Comparison of ENCODE assay signal across 33 cellular contexts in genomic region chr12:94308612-94309011, GRCh38.
A peak's percentile ranks its signal among the peaks of the same experiment; 100 is the strongest.
DNase-seq lines count a peak whose midpoint lies in the region; ATAC-seq and TF ChIP-seq lines count a peak whose summit lies in the region.
"Had no signal": no experiment of that assay in that cellular context is flagged by ENCODE, and none has a peak within 500 bp of the region (broad histone marks: within the 10 kb centered on the region; RNA-seq: fewer than 3 reads in every experiment).

No MANE protein-coding gene starts in this region.

- no peak overlapping the region for H2AFZ ChIP-seq in HCT116 (ENCODE audit: low read depth, low read length, poor library complexity, severe bottlenecking)

- peaks cover 84% of the 10 kb centered on the region for H3K36me3 Mint-ChIP-seq in activated T-helper 2 cell treated with anti-CD3 and anti-CD28 coated beads, Interferon-gamma antibody, Interleukin-2, Interleukin-4, amounts not matched to agents 10 μg/mL and 5 μg/mL and 100 μg/mL, durations not matched to agents 14 hours and 24 hours and 36 hours (ENCODE audit: low read depth)
- peaks cover 52% of the 10 kb centered on the region for H3K36me3 Mint-ChIP-seq in stimulated activated memory B cell treated with anti-CD40 and anti-IgM and Interleukin-4, amounts not matched to agents 10 μg/mL and 1 μg/mL and 100 μg/mL, for 72 hours

- TF ChIP-seq RAD21 in HCT116 (IDR thresholded peaks at IDR 0.05; ENCODE audit: low read depth), result no peak

- H3K9me2 ChIP-seq in HCT116 (ENCODE audit: insufficient read depth), result no peaks in the 10 kb centered on the region

- CTCF ChIA-PET in HCT116 (lab: Charles Lee), result no interaction called here

- peak overlapping the region; percentile 5 for H3K27ac Mint-ChIP-seq in activated T-helper 2 cell treated with anti-CD3 and anti-CD28 coated beads, Interferon-gamma antibody, Interleukin-2, Interleukin-4, amounts not matched to agents 10 μg/mL and 5 μg/mL and 100 μg/mL, durations not matched to agents 14 hours and 24 hours and 36 hours
- peak overlapping the region; percentile 87 for H3K27ac Mint-ChIP-seq in stimulated activated memory B cell treated with anti-CD40 and anti-IgM and Interleukin-4, amounts not matched to agents 10 μg/mL and 1 μg/mL and 100 μg/mL, for 72 hours
- H3K27ac Mint-ChIP-seq: T-helper 1 cell treated with Interleukin-12 subunit alpha and Interleukin-12 subunit beta and Interleukin-4 antibody, amounts not matched to agents 30 μg/mL and 1 μg/mL, for 36 hours had no signal

- no peak overlapping the region for H3K4me3 Mint-ChIP-seq in activated T-helper 2 cell treated with anti-CD3 and anti-CD28 coated beads, Interferon-gamma antibody, Interleukin-2, Interleukin-4, amounts not matched to agents 10 μg/mL and 5 μg/mL and 100 μg/mL, durations not matched to agents 14 hours and 24 hours and 36 hours (ENCODE audit: low read depth)
- H3K4me3 Mint-ChIP-seq in stimulated activated memory B cell treated with anti-CD40 and anti-IgM and Interleukin-4, amounts not matched to agents 10 μg/mL and 1 μg/mL and 100 μg/mL, for 72 hours, result peak overlapping the region; percentile 49
- H3K4me3 Mint-ChIP-seq: neural crest cell; T-helper 1 cell treated with Interleukin-12 subunit alpha and Interleukin-12 subunit beta and Interleukin-4 antibody, amounts not matched to agents 30 μg/mL and 1 μg/mL, for 36 hours had no signal

- H3K4me1 Mint-ChIP-seq in activated T-helper 2 cell treated with anti-CD3 and anti-CD28 coated beads, Interferon-gamma antibody, Interleukin-2, Interleukin-4, amounts not matched to agents 10 μg/mL and 5 μg/mL and 100 μg/mL, durations not matched to agents 14 hours and 24 hours and 36 hours (ENCODE audit: low read depth), result peaks cover 50% of the 10 kb centered on the region
- H3K4me1 Mint-ChIP-seq in stimulated activated memory B cell treated with anti-CD40 and anti-IgM and Interleukin-4, amounts not matched to agents 10 μg/mL and 1 μg/mL and 100 μg/mL, for 72 hours, result peaks cover 44% of the 10 kb centered on the region
- H3K4me1 Mint-ChIP-seq: neural crest cell had no signal

- DNase-seq in HCT116 (ENCODE audit: low read depth, low spot score) (no peak), fibroblast of the aortic adventitia (ENCODE audit: low read depth) (peak; percentile 13), AG08395 (ENCODE audit: low spot score) (no peak), occipital lobe (lab: John Stamatoyannopoulos, UW) (no peak)
- DNase-seq in activated T-helper 2 cell treated with anti-CD3 and anti-CD28 coated beads, Interferon-gamma antibody, Interleukin-2, Interleukin-4, amounts not matched to agents 10 μg/mL and 5 μg/mL and 100 μg/mL, durations not matched to agents 14 hours and 24 hours and 36 hours (ENCODE audit: low spot score), result no peak
- DNase-seq: activated CD4-positive, alpha-beta T cell treated with anti-CD3 and anti-CD28 coated beads, Interleukin-2, amount 50 U/mL, for 48 hours; activated CD4-positive, CD25-positive, alpha-beta regulatory T cell treated with anti-CD3 and anti-CD28 coated beads, Interleukin-2, amount 50 U/mL, for 72 hours; activated CD8-positive, alpha-beta memory T cell treated with anti-CD3 and anti-CD28 coated beads, Interleukin-2, amount 50 U/mL, for 4 hours; activated naive CD4-positive, alpha-beta T cell treated with Interleukin-2 at 50 U/mL for 16 hours; amniotic stem cell; Caco-2; DMS79; effector memory CD4-positive, alpha-beta T cell; foreskin fibroblast; GDM1; GOT3; NCI-H1092; NCI-H1930; NCI-H526; NK-92 treated with Interleukin-12 subunit alpha and Interleukin-12 subunit beta, amount 100 ng/mL, for 24 hours; PC-3; stimulated activated CD8-positive, alpha-beta memory T cell treated with anti-CD3 and anti-CD28 coated beads, Interleukin-4, amount 100 ng/mL, for 48 hours had no signal

- H3K36me3 ChIP-seq in HCT116 (ENCODE audit: control insufficient read depth in 1 of 2, insufficient read depth in 2 of 2, low read length in 2 of 2), result peaks cover 0 to 42% of the 10 kb centered on the region in 2 experiments; a peak in 2 of 4 replicates
- H3K36me3 ChIP-seq: right atrium auricular region had no signal

- H3K27me3 Mint-ChIP-seq in activated T-helper 2 cell treated with anti-CD3 and anti-CD28 coated beads, Interferon-gamma antibody, Interleukin-2, Interleukin-4, amounts not matched to agents 10 μg/mL and 5 μg/mL and 100 μg/mL, durations not matched to agents 14 hours and 24 hours and 36 hours (ENCODE audit: low read depth), result no peaks in the 10 kb centered on the region
- H3K27me3 Mint-ChIP-seq in stimulated activated memory B cell treated with anti-CD40 and anti-IgM and Interleukin-4, amounts not matched to agents 10 μg/mL and 1 μg/mL and 100 μg/mL, for 72 hours, result no peaks in the 10 kb centered on the region

- no peaks in the 10 kb centered on the region for H4K20me1 ChIP-seq in HCT116 (ENCODE audit: insufficient read depth)

- H3K4me3 ChIP-seq in HCT116 (replicated peaks in 1 of 2; ENCODE audit: low read depth in 1 of 2, low read length in 2 of 2), result no peak overlapping the region
- H3K4me3 ChIP-seq in fibroblast of the aortic adventitia (ENCODE audit: low read depth, low read length), result no peak overlapping the region
- H3K4me3 ChIP-seq: coronary artery, K562, right atrium auricular region, smooth muscle cell, tibial nerve had no signal

- POLR2A ChIA-PET in HCT116 (lab: Charles Lee), result no interaction called here

- no peak for TF ChIP-seq POLR2A in HCT116 (IDR thresholded peaks at IDR 0.05; ENCODE audit: borderline replicate concordance, extremely low read depth, insufficient read depth, insufficient read length)

- BruUV-seq in HCT116 (replicated peaks; lab: Mats Ljungman, UMichigan), result no TSS peak

- no peaks in the 10 kb centered on the region for H3K9me3 Mint-ChIP-seq in activated T-helper 2 cell treated with anti-CD3 and anti-CD28 coated beads, Interferon-gamma antibody, Interleukin-2, Interleukin-4, amounts not matched to agents 10 μg/mL and 5 μg/mL and 100 μg/mL, durations not matched to agents 14 hours and 24 hours and 36 hours
- no peaks in the 10 kb centered on the region for H3K9me3 Mint-ChIP-seq in stimulated activated memory B cell treated with anti-CD40 and anti-IgM and Interleukin-4, amounts not matched to agents 10 μg/mL and 1 μg/mL and 100 μg/mL, for 72 hours
- H3K9me3 Mint-ChIP-seq: neural crest cell; T-helper 1 cell treated with Interleukin-12 subunit alpha and Interleukin-12 subunit beta and Interleukin-4 antibody, amounts not matched to agents 30 μg/mL and 1 μg/mL, for 36 hours had no signal

- TF ChIP-seq CTCF in HCT116 (IDR thresholded peaks at IDR 0.05 in 2 of 3, conservative IDR thresholded peaks at IDR 0.05 in 1 of 3; ENCODE audit: borderline replicate concordance in 1 of 3, insufficient read depth in 1 of 3, low read depth in 2 of 3, low read length in 2 of 3) (no peak), fibroblast of the aortic adventitia (IDR thresholded peaks at IDR 0.05; ENCODE audit: insufficient read depth, low read length) (no peak)

- peak overlapping the region; percentile 3; the same call in 1 of the 2 replicates for H3K4me2 ChIP-seq in HCT116 (ENCODE audit: low read length)
- H3K4me2 ChIP-seq: smooth muscle cell had no signal

- no peaks in the 10 kb centered on the region for H3K79me2 ChIP-seq in HCT116 (ENCODE audit: insufficient read depth, low read length)

- H3K9ac ChIP-seq in HCT116 (ENCODE audit: low read length), result no peak overlapping the region

- no peaks in the 10 kb centered on the region for H3K9me3 ChIP-seq in HCT116 (ENCODE audit: control insufficient read depth in 1 of 2, insufficient read depth in 1 of 2, low read depth in 1 of 2, low read length in 2 of 2)
- H3K9me3 ChIP-seq: Caco-2, right atrium auricular region, tibial nerve had no signal

- H3K27me3 ChIP-seq in HCT116 (ENCODE audit: insufficient read depth, low read length), result no peaks in the 10 kb centered on the region
- H3K27me3 ChIP-seq: right atrium auricular region, tibial nerve had no signal

- no peak overlapping the region for H3K27ac ChIP-seq in HCT116 (ENCODE audit: low read depth, low read length)
- H3K27ac ChIP-seq: C4-2B, coronary artery, right atrium auricular region, tibial nerve had no signal

- RAD21 ChIA-PET in HCT116 (lab: Charles Lee; ENCODE audit: low non-redundant PET in 1 of 2, low total read pairs in 2 of 2, uncharacterized antibody in 2 of 2, unreplicated experiment in 2 of 2), result no interaction called here

- peak; percentile 20; the same call in 1 of the 2 replicates for ATAC-seq in HCT116
- no peak for ATAC-seq in stimulated activated memory B cell treated with anti-CD40 and anti-IgM and Interleukin-4, amounts not matched to agents 10 μg/mL and 1 μg/mL and 100 μg/mL, for 72 hours
- ATAC-seq in HG02973 (IDR thresholded peaks at IDR 0.05; ENCODE audit: unreplicated experiment), result no peak
- ATAC-seq: K562, left lobe of liver, PC-3 had no signal

- intact Hi-C loops in HCT116 (cut with micrococcal nuclease), result no loop called here
- intact Hi-C loops in activated T-helper 2 cell treated with anti-CD3 and anti-CD28 coated beads, Interferon-gamma antibody, Interleukin-2, Interleukin-4, amounts not matched to agents 10 μg/mL and 5 μg/mL and 100 μg/mL, durations not matched to agents 14 hours and 24 hours and 36 hours (cut with micrococcal nuclease), result loop anchor here (10.0 kb wide), 1 partner anchor 226 kb away; no protein-coding TSS in a partner anchor

- H3K4me1 ChIP-seq in HCT116 (ENCODE audit: control insufficient read depth in 1 of 2, insufficient read depth in 2 of 2, low read length in 2 of 2), result peaks cover 7 to 12% of the 10 kb centered on the region in 2 experiments; a peak in 3 of 4 replicates
- H3K4me1 ChIP-seq: Caco-2, right atrium auricular region, tibial nerve had no signal

TF ChIP-seq in HCT116, 20 proteins besides CTCF, POLR2A, EP300 and RAD21:
- no peak for TF ChIP-seq EZH2 (IDR thresholded peaks at IDR 0.05)
- TF ChIP-seq CEBPB (IDR thresholded peaks at IDR 0.05; ENCODE audit: low read depth), result no peak
- TF ChIP-seq SIN3A (IDR thresholded peaks at IDR 0.05; ENCODE audit: low read depth), result no peak
- TF ChIP-seq FOSL1 (IDR thresholded peaks at IDR 0.05; ENCODE audit: low read depth), result peak; percentile 9; the same call in 1 of the 2 replicates
- TF ChIP-seq SRF (IDR thresholded peaks at IDR 0.05; ENCODE audit: low read depth), result no peak
- TF ChIP-seq JUND (IDR thresholded peaks at IDR 0.05), result 0 out of 2 replicates have a peak, but pooled peaks have one; percentile 29
- TF ChIP-seq POLR2AphosphoS5 (IDR thresholded peaks at IDR 0.05; ENCODE audit: low read depth, low read length), result no peak
- TF ChIP-seq SP1 (IDR thresholded peaks at IDR 0.05; ENCODE audit: low read depth), result no peak
- TF ChIP-seq, protein P1, sequence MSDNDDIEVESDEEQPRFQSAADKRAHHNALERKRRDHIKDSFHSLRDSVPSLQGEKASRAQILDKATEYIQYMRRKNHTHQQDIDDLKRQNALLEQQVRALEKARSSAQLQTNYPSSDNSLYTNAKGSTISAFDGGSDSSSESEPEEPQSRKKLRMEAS (IDR thresholded peaks at IDR 0.05), result no peak
